Comparison of ENCODE assay signal across 9 cellular contexts in genomic region chr1:111496398-111496797, GRCh38. TPM values are rescaled to one million over a fixed set of nuclear protein-coding genes. Genes with fewer than 3 reads are reported as not detected.
"Had no signal": no experiment of that assay in that cellular context is flagged by ENCODE, and none has a peak within 500 bp of the region (broad histone marks: within the 10 kb centered on the region; RNA-seq: fewer than 3 reads in every experiment).

No MANE protein-coding gene starts in this region.

- H3K4me3 ChIP-seq: transverse colon had no signal

- DNase-seq: activated CD4-positive, CD25-positive, alpha-beta regulatory T cell; activated naive CD4-positive, alpha-beta T cell; brain microvascular endothelial cell; SK-N-SH; stimulated activated CD4-positive, alpha-beta T cell treated with anti-CD3 and anti-CD28 coated beads, Interleukin-15, amount 100 ng/mL, for 24 hours; stimulated activated CD4-positive, alpha-beta T cell treated with anti-CD3 and anti-CD28 coated beads, Interleukin-4, amount 100 ng/mL, for 24 hours; transverse colon had no signal

- H3K4me1 Mint-ChIP-seq: mesothelial cell of epicardium had no signal

- H3K27ac ChIP-seq: brain microvascular endothelial cell, transverse colon had no signal

- H3K36me3 Mint-ChIP-seq: mesothelial cell of epicardium had no signal

- H3K9me3 ChIP-seq: SK-N-SH, transverse colon had no signal

- H3K27ac Mint-ChIP-seq: mesothelial cell of epicardium had no signal

- H3K27me3 ChIP-seq: brain microvascular endothelial cell, transverse colon had no signal

- H3K4me1 ChIP-seq: transverse colon had no signal

- H3K4me3 Mint-ChIP-seq: mesothelial cell of epicardium had no signal

- H3K36me3 ChIP-seq: brain microvascular endothelial cell, transverse colon had no signal

RNA-seq across cellular contexts. Expression of gene ADORA3, which starts 7.0 kb away (rescaled TPM):
- total RNA-seq: mesothelial cell of epicardium; T-helper 1 cell treated with Interleukin-12 subunit alpha and Interleukin-12 subunit beta and Interleukin-4 antibody, amounts not matched to agents 30 ng/mL and 1 ng/mL, for 36 hours had no signal

RNA-seq across cellular contexts. Expression of gene TMIGD3, which starts 7.0 kb away (rescaled TPM):
- total RNA-seq: mesothelial cell of epicardium had no signal
